ENCODE assay signal across 9 cellular contexts in genomic region chr6:108117427-108118358, GRCh38. TPM values are rescaled to one million over a fixed set of nuclear protein-coding genes. Genes with fewer than 3 reads are reported as not detected.
A peak's percentile ranks its signal among the peaks of the same experiment; 100 is the strongest.
DNase-seq lines count a peak whose midpoint lies in the region; ATAC-seq and TF ChIP-seq lines count a peak whose summit lies in the region.
"Had no signal": no experiment of that assay in that cellular context is flagged by ENCODE, and none has a peak within 500 bp of the region (broad histone marks: within the 10 kb centered on the region; RNA-seq: fewer than 3 reads in every experiment).

No MANE protein-coding gene starts in this region.

- no peaks in the 10 kb centered on the region for H3K9me3 ChIP-seq in neutrophil

- CTCF ChIA-PET in activated CD8-positive, alpha-beta T cell treated with anti-CD3 and anti-CD28 coated beads, Interleukin-2, amount 10 ng/mL, durations not matched to agents 7 days and 5 days (lab: Charles Lee), result interaction anchor here (0.8 to 1.8 kb wide), 2 partner anchors 374 to 376 kb away, joined by 3 to 7 read pairs; no protein-coding TSS in a partner anchor

- H3K27ac ChIP-seq in foreskin keratinocyte (no peak overlapping the region), neutrophil (no peak overlapping the region)

- peaks cover 46% of the 10 kb centered on the region for H3K4me1 Mint-ChIP-seq in activated CD8-positive, alpha-beta T cell treated with anti-CD3 and anti-CD28 coated beads, Interleukin-2, amount 10 ng/mL, durations not matched to agents 7 days and 5 days (ENCODE audit: low read depth)

- H3K4me3 ChIP-seq in neutrophil (ENCODE audit: low read depth in 1 of 2, low read length in 1 of 2), result peak overlapping the region; percentile 61 to 64

- ATAC-seq in activated CD8-positive, alpha-beta T cell treated with anti-CD3 and anti-CD28 coated beads, Interleukin-2, amount 10 ng/mL, durations not matched to agents 7 days and 5 days, result peak; percentile 66
- ATAC-seq in foreskin keratinocyte, result peak; percentile 22
- ATAC-seq in HG03025 (IDR thresholded peaks at IDR 0.05; ENCODE audit: low FRiP score, unreplicated experiment), result no peak

- H3K27me3 ChIP-seq in foreskin keratinocyte (peaks cover 98% of the 10 kb centered on the region), neutrophil (peaks cover 100% of the 10 kb centered on the region)

- TF ChIP-seq CTCF in foreskin keratinocyte (conservative IDR thresholded peaks at IDR 0.05) (no peak), neutrophil (IDR thresholded peaks at IDR 0.05) (no peak)

- no peaks in the 10 kb centered on the region for H3K36me3 Mint-ChIP-seq in activated CD8-positive, alpha-beta T cell treated with anti-CD3 and anti-CD28 coated beads, Interleukin-2, amount 10 ng/mL, durations not matched to agents 7 days and 5 days (ENCODE audit: low read depth)

- POLR2A ChIA-PET in activated CD8-positive, alpha-beta T cell treated with anti-CD3 and anti-CD28 coated beads, Interleukin-2, amount 10 ng/mL, durations not matched to agents 7 days and 5 days (lab: Charles Lee), result interaction anchor here (0.6 kb wide), 1 partner anchor 482 kb away, joined by 3 read pairs; no protein-coding TSS in a partner anchor

- no peaks in the 10 kb centered on the region for H3K4me1 ChIP-seq in foreskin keratinocyte
- H3K4me1 ChIP-seq in neutrophil (ENCODE audit: control insufficient read depth in 1 of 2, insufficient read depth in 1 of 2, low read depth in 1 of 2, low read length in 1 of 2), result peaks cover 52 to 66% of the 10 kb centered on the region in 2 experiments

- H3K36me3 ChIP-seq in neutrophil, result no peaks in the 10 kb centered on the region

- H3K27ac Mint-ChIP-seq in activated CD8-positive, alpha-beta T cell treated with anti-CD3 and anti-CD28 coated beads, Interleukin-2, amount 10 ng/mL, durations not matched to agents 7 days and 5 days, result no peak overlapping the region

- peaks cover 84% of the 10 kb centered on the region for H3K27me3 Mint-ChIP-seq in activated CD8-positive, alpha-beta T cell treated with anti-CD3 and anti-CD28 coated beads, Interleukin-2, amount 10 ng/mL, durations not matched to agents 7 days and 5 days (ENCODE audit: low read depth)

- H3K9me3 Mint-ChIP-seq in activated CD8-positive, alpha-beta T cell treated with anti-CD3 and anti-CD28 coated beads, Interleukin-2, amount 10 ng/mL, durations not matched to agents 7 days and 5 days (ENCODE audit: insufficient read depth), result no peaks in the 10 kb centered on the region

- peak overlapping the region; percentile 72 for H3K4me3 Mint-ChIP-seq in activated CD8-positive, alpha-beta T cell treated with anti-CD3 and anti-CD28 coated beads, Interleukin-2, amount 10 ng/mL, durations not matched to agents 7 days and 5 days

- DNase-seq in GDM1 (lab: John Stamatoyannopoulos, UW) (peak; percentile 30), HK-2 (ENCODE audit: unreplicated experiment) (peak; percentile 41), foreskin keratinocyte (no peak), cortex of kidney (lab: John Stamatoyannopoulos, UW) (no peak), HuH-7.5 (ENCODE audit: low spot score) (no peak)
- DNase-seq in activated CD8-positive, alpha-beta T cell treated with anti-CD3 and anti-CD28 coated beads, Interleukin-2, amount 10 ng/mL, durations not matched to agents 7 days and 5 days, result peak; percentile 49

RNA-seq across cellular contexts. Expression of gene OSTM1, which starts 43.2 kb away (rescaled TPM):
- total RNA-seq in activated CD8-positive, alpha-beta T cell treated with anti-CD3 and anti-CD28 coated beads, Interleukin-2, amount 10 ng/mL, durations not matched to agents 7 days and 5 days, result 10 to 100 TPM; 25.2 to 25.5 TPM
- 26.3 and 28.9 TPM in 2 replicates for total RNA-seq in foreskin keratinocyte
- 12.9 and 16.2 TPM in 2 replicates for polyA plus RNA-seq in foreskin keratinocyte

RNA-seq across cellular contexts. Expression of gene NR2E1, which starts 48.1 kb away (rescaled TPM):
- total RNA-seq in activated CD8-positive, alpha-beta T cell treated with anti-CD3 and anti-CD28 coated beads, Interleukin-2, amount 10 ng/mL, durations not matched to agents 7 days and 5 days, result not detected
- not detected in 2 replicates for total RNA-seq in foreskin keratinocyte
- not detected in 2 replicates for polyA plus RNA-seq in foreskin keratinocyte
- total RNA-seq: T-helper 1 cell treated with Interleukin-12 subunit alpha and Interleukin-12 subunit beta and Interleukin-4 antibody, amounts not matched to agents 30 ng/mL and 1 ng/mL, for 36 hours had no signal

Comparison
In these comparisons a context has a peak if more than half of its experiments do, and no peak if none do; other contexts are left out.
1. DNase-seq: peak in GDM1 (single experiment), HK-2 (single experiment) and activated CD8-positive, alpha-beta T cell treated with anti-CD3 and anti-CD28 coated beads, Interleukin-2, amount 10 ng/mL, durations not matched to agents 7 days and 5 days (single experiment); none in foreskin keratinocyte (0 of 2), cortex of kidney (single experiment) and HuH-7.5 (single experiment).